In genomic region chr14:103001226-103001625, GRCh38 we compare ENCODE assay signal across 17 cellular contexts.
"Had no signal": no experiment of that assay in that cellular context is flagged by ENCODE, and none has a peak within 500 bp of the region (broad histone marks: within the 10 kb centered on the region; RNA-seq: fewer than 3 reads in every experiment).

No MANE protein-coding gene starts in this region.

- H3K27me3 ChIP-seq: breast epithelium, gastroesophageal sphincter, neutrophil, sigmoid colon, upper lobe of left lung had no signal

- DNase-seq: activated CD4-positive, alpha-beta T cell treated with anti-CD3 and anti-CD28 coated beads, Interleukin-2, amount 50 U/mL, for 4 hours; activated CD4-positive, CD25-positive, alpha-beta regulatory T cell treated with anti-CD3 and anti-CD28 coated beads, Interleukin-2, amount 50 U/mL, for 72 hours; activated gamma-delta T cell; activated T-cell treated with anti-CD3 and anti-CD28 coated beads, Interleukin-2, amount 50 U/mL, for 4 hours; effector CD4-positive, alpha-beta T cell; islet precursor cell; sigmoid colon; stimulated activated CD4-positive, alpha-beta T cell treated with anti-CD3 and anti-CD28 coated beads, Interleukin-2, amount 100 ng/mL, for 24 hours; stimulated activated naive CD4-positive, alpha-beta T cell treated with Interleukin-2 at 50 U/mL for 16 hours; T-helper 9 cell had no signal

- H3K9me3 Mint-ChIP-seq: activated T-cell treated with anti-CD3 and anti-CD28 coated beads, Interleukin-2, amount 50 U/mL, for 4 hours; mesothelial cell of epicardium had no signal

- H3K4me1 ChIP-seq: breast epithelium, gastroesophageal sphincter, sigmoid colon, upper lobe of left lung had no signal

- H3K4me3 ChIP-seq: breast epithelium, gastroesophageal sphincter, sigmoid colon, upper lobe of left lung had no signal

- ATAC-seq: activated T-cell treated with anti-CD3 and anti-CD28 coated beads, Interleukin-2, amount 50 U/mL, for 4 hours; gastroesophageal sphincter had no signal

- H3K27ac Mint-ChIP-seq: activated naive CD8-positive, alpha-beta T cell; mesothelial cell of epicardium had no signal

- H3K9me3 ChIP-seq: breast epithelium, gastroesophageal sphincter, neutrophil, sigmoid colon, upper lobe of left lung had no signal

- H3K36me3 Mint-ChIP-seq: activated naive CD8-positive, alpha-beta T cell had no signal

- H3K27me3 Mint-ChIP-seq: activated naive CD8-positive, alpha-beta T cell had no signal

- H3K4me1 Mint-ChIP-seq: mesothelial cell of epicardium had no signal

- H3K27ac ChIP-seq: breast epithelium, epithelial cell of prostate, gastroesophageal sphincter, neutrophil, sigmoid colon, upper lobe of left lung had no signal

- H3K4me3 Mint-ChIP-seq: activated naive CD8-positive, alpha-beta T cell; activated T-cell treated with anti-CD3 and anti-CD28 coated beads, Interleukin-2, amount 50 U/mL, for 4 hours; mesothelial cell of epicardium had no signal

- H3K36me3 ChIP-seq: neutrophil had no signal
